19 cellular contexts compared by ENCODE assay signal in the genomic region with DNA sequence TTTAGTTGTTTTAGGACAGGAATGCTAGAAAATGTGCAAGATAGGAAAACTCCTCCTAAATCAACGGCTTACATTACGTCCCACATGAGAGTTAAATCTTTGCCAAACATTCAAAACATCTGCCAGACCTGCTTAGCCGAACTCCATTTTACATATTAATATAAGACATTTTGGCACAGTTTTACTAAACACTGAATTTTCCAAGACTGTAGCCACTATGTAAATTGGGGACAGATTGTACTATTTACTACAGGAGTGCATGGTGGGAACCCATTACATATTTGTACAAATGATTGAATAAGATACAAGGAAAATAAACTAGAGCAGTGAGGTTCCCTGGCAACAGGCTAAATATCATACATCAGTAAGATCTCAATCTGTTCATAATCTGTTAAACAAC.
A peak's percentile ranks its signal among the peaks of the same experiment; 100 is the strongest.
DNase-seq lines count a peak whose midpoint lies in the region; ATAC-seq lines count a peak whose summit lies in the region.
"Had no signal": no experiment of that assay in that cellular context is flagged by ENCODE, and none has a peak within 500 bp of the region (broad histone marks: within the 10 kb centered on the region; RNA-seq: fewer than 3 reads in every experiment).

No MANE protein-coding gene starts in this region.

- H3K27ac Mint-ChIP-seq in activated CD8-positive, alpha-beta memory T cell treated with anti-CD3 and anti-CD28 coated beads, Interleukin-2, amount 10 ng/mL, durations not matched to agents 7 days and 5 days = no peak overlapping the region
- H3K27ac Mint-ChIP-seq: CD14-positive monocyte; CD4-positive, alpha-beta memory T cell; GM23338 had no signal

- DNase-seq in NCI-H2171 treated with DMSO at 0.1 percent for 48 hours (lab: John Stamatoyannopoulos, UW) (peak; percentile 33), NCI-H2171 (lab: John Stamatoyannopoulos, UW) (no peak), NCI-H69 (lab: John Stamatoyannopoulos, UW) (peak; percentile 12), fibroblast of peridontal ligament (ENCODE audit: extremely low read depth) (peak; percentile 29), nucleus accumbens (lab: John Stamatoyannopoulos, UW) (no peak), COLO829 (ENCODE audit: low spot score) (no peak)
- no peak for DNase-seq in activated CD8-positive, alpha-beta memory T cell treated with anti-CD3 and anti-CD28 coated beads, Interleukin-2, amount 10 ng/mL, durations not matched to agents 7 days and 5 days
- DNase-seq: AML-193; Calu3; CD4-positive, alpha-beta memory T cell; DMS 273 treated with DMSO at 0.1 percent for 48 hours; DMS53; DND-41; EL; HCEC 1CT had no signal

- no peak overlapping the region for H3K4me3 Mint-ChIP-seq in activated CD8-positive, alpha-beta memory T cell treated with anti-CD3 and anti-CD28 coated beads, Interleukin-2, amount 10 ng/mL, durations not matched to agents 7 days and 5 days
- H3K4me3 Mint-ChIP-seq: CD14-positive monocyte; CD4-positive, alpha-beta memory T cell; GM23338 had no signal

- ATAC-seq in activated CD8-positive, alpha-beta memory T cell treated with anti-CD3 and anti-CD28 coated beads, Interleukin-2, amount 10 ng/mL, durations not matched to agents 7 days and 5 days = no peak
- ATAC-seq: A549, GM12878, GM23338 had no signal

- no peaks in the 10 kb centered on the region for H3K4me1 Mint-ChIP-seq in activated CD8-positive, alpha-beta memory T cell treated with anti-CD3 and anti-CD28 coated beads, Interleukin-2, amount 10 ng/mL, durations not matched to agents 7 days and 5 days
- H3K4me1 Mint-ChIP-seq: CD14-positive monocyte; CD4-positive, alpha-beta memory T cell had no signal

- no peaks in the 10 kb centered on the region for H3K27me3 Mint-ChIP-seq in activated CD8-positive, alpha-beta memory T cell treated with anti-CD3 and anti-CD28 coated beads, Interleukin-2, amount 10 ng/mL, durations not matched to agents 7 days and 5 days
- H3K27me3 Mint-ChIP-seq: CD4-positive, alpha-beta memory T cell had no signal

- H3K36me3 Mint-ChIP-seq in activated CD8-positive, alpha-beta memory T cell treated with anti-CD3 and anti-CD28 coated beads, Interleukin-2, amount 10 ng/mL, durations not matched to agents 7 days and 5 days = no peaks in the 10 kb centered on the region
- H3K36me3 Mint-ChIP-seq: CD14-positive monocyte; CD4-positive, alpha-beta memory T cell had no signal

- no peaks in the 10 kb centered on the region for H3K9me3 Mint-ChIP-seq in activated CD8-positive, alpha-beta memory T cell treated with anti-CD3 and anti-CD28 coated beads, Interleukin-2, amount 10 ng/mL, durations not matched to agents 7 days and 5 days (ENCODE audit: low read depth)
- H3K9me3 Mint-ChIP-seq: CD4-positive, alpha-beta memory T cell; GM23338 had no signal

- CTCF ChIA-PET in activated CD8-positive, alpha-beta memory T cell treated with anti-CD3 and anti-CD28 coated beads, Interleukin-2, amount 10 ng/mL, durations not matched to agents 7 days and 5 days (lab: Charles Lee) = no interaction called here

Comparison
In these comparisons a context has a peak if more than half of its experiments do, and no peak if none do; other contexts are left out.
1. DNase-seq: peak in NCI-H2171 treated with DMSO at 0.1 percent for 48 hours (single experiment), NCI-H69 (single experiment) and fibroblast of peridontal ligament (single experiment); none in NCI-H2171 (single experiment), nucleus accumbens (0 of 56), activated CD8-positive, alpha-beta memory T cell treated with anti-CD3 and anti-CD28 coated beads, Interleukin-2, amount 10 ng/mL, durations not matched to agents 7 days and 5 days (single experiment) and COLO829 (single experiment).